19 cellular contexts compared by ENCODE assay signal in genomic region chr10:48779546-48780152, GRCh38.
"Had no signal": no experiment of that assay in that cellular context is flagged by ENCODE, and none has a peak within 500 bp of the region (broad histone marks: within the 10 kb centered on the region; RNA-seq: fewer than 3 reads in every experiment).

No MANE protein-coding gene starts in this region.

- H3K9me3 Mint-ChIP-seq: memory B cell, mesothelial cell of epicardium, natural killer cell, neural progenitor cell had no signal

- H3K4me3 Mint-ChIP-seq: memory B cell, mesothelial cell of epicardium, natural killer cell, neural progenitor cell had no signal

- H3K27ac Mint-ChIP-seq: mesothelial cell of epicardium, natural killer cell, neural progenitor cell had no signal

- H3K9me3 ChIP-seq: gastroesophageal sphincter, left lung, lower lobe of right lung, prostate gland, right lobe of liver, stomach, upper lobe of left lung, uterus had no signal

- H3K27me3 ChIP-seq: gastroesophageal sphincter, left lung, neural progenitor cell, right lobe of liver, upper lobe of left lung, uterus had no signal

- H3K4me3 ChIP-seq: gastroesophageal sphincter, left lung, lower lobe of right lung, neural progenitor cell, prostate gland, right lobe of liver, stomach, upper lobe of left lung, uterus had no signal

- H3K36me3 ChIP-seq: gastroesophageal sphincter, lower lobe of right lung, neural progenitor cell, prostate gland, right lobe of liver, stomach, upper lobe of left lung, uterus had no signal

- H3K36me3 Mint-ChIP-seq: mesothelial cell of epicardium, natural killer cell, neural progenitor cell had no signal

- H3K27me3 Mint-ChIP-seq: memory B cell had no signal

- DNase-seq: dermis blood vessel endothelial cell; effector CD4-positive, alpha-beta T cell; glutamatergic neuron; left lung; lower lobe of right lung; natural killer cell; occipital lobe; stimulated activated CD4-positive, alpha-beta T cell treated with anti-CD3 and anti-CD28 coated beads, Interleukin-4, amount 100 ng/mL, for 1 hour; stimulated activated naive CD4-positive, alpha-beta T cell; stomach; upper lobe of left lung; uterus had no signal

- H3K4me1 ChIP-seq: gastroesophageal sphincter, left lung, lower lobe of right lung, neural progenitor cell, parathyroid adenoma, prostate gland, right lobe of liver, stomach, upper lobe of left lung, uterus had no signal

- H3K4me1 Mint-ChIP-seq: mesothelial cell of epicardium, natural killer cell, neural progenitor cell had no signal

- ATAC-seq: gastroesophageal sphincter, left lung, lower lobe of right lung, natural killer cell, right lobe of liver had no signal

- H3K27ac ChIP-seq: gastroesophageal sphincter, left lung, lower lobe of right lung, neural progenitor cell, parathyroid adenoma, prostate gland, right lobe of liver, stomach, upper lobe of left lung, uterus had no signal

- H3K9ac ChIP-seq: neural progenitor cell, parathyroid adenoma had no signal
